ENCODE assay signal across 9 cellular contexts in genomic region chr2:17470855-17471641, GRCh38. TPM values are rescaled to one million over a fixed set of nuclear protein-coding genes. Genes with fewer than 3 reads are reported as not detected.
DNase-seq lines count a peak whose midpoint lies in the region; ATAC-seq and TF ChIP-seq lines count a peak whose summit lies in the region.
"Had no signal": no experiment of that assay in that cellular context is flagged by ENCODE, and none has a peak within 500 bp of the region (broad histone marks: within the 10 kb centered on the region; RNA-seq: fewer than 3 reads in every experiment).

No MANE protein-coding gene starts in this region.

- H2AFZ ChIP-seq in KMS-11 (ENCODE audit: low read depth) = no peak overlapping the region

- TF ChIP-seq CTCF in KMS-11 (conservative IDR thresholded peaks at IDR 0.05; ENCODE audit: low read depth, low read length) = peak; percentile 63; the same call in 1 of the 2 replicates
- peak; percentile 65 for TF ChIP-seq CTCF in liver (IDR thresholded peaks at IDR 0.05; ENCODE audit: low read depth, low read length, missing input control)

- H3K9ac ChIP-seq in KMS-11 (no peak overlapping the region), adipocyte (ENCODE audit: low read length) (no peak overlapping the region), liver (ENCODE audit: low read depth in 1 of 2, low read length in 2 of 2) (no peak overlapping the region)

- no peak overlapping the region for H3K4me2 ChIP-seq in KMS-11

- H3K27me3 ChIP-seq in KMS-11 (ENCODE audit: insufficient read depth, low read depth) (no peaks in the 10 kb centered on the region), adipocyte (replicated peaks; ENCODE audit: control insufficient read depth, insufficient read depth, low read length) (no peaks in the 10 kb centered on the region), liver (ENCODE audit: control insufficient read depth in 4 of 4, insufficient read depth in 4 of 4, low read length in 3 of 4) (no peaks in the 10 kb centered on the region)

- ATAC-seq in HG03571 (IDR thresholded peaks at IDR 0.05; ENCODE audit: unreplicated experiment) = no peak
- no peak for ATAC-seq in HG03139 (IDR thresholded peaks at IDR 0.05; ENCODE audit: unreplicated experiment)

- H3K79me2 ChIP-seq in KMS-11 (ENCODE audit: insufficient read depth, low read depth) = no peaks in the 10 kb centered on the region

- H3K27ac ChIP-seq in KMS-11 (no peak overlapping the region), liver (ENCODE audit: low read depth in 1 of 2, low read length in 2 of 2) (no peak overlapping the region)

- TF ChIP-seq RAD21 in liver (IDR thresholded peaks at IDR 0.05) = peak; percentile 89 to 91

- no peaks in the 10 kb centered on the region for H3K36me3 ChIP-seq in KMS-11 (ENCODE audit: insufficient read depth)
- no peaks in the 10 kb centered on the region for H3K36me3 ChIP-seq in adipocyte (ENCODE audit: control insufficient read depth, insufficient read depth, low read length, severe bottlenecking)
- no peaks in the 10 kb centered on the region for H3K36me3 ChIP-seq in liver (ENCODE audit: control insufficient read depth in 4 of 4, insufficient read depth in 3 of 4, low read depth in 1 of 4, low read length in 3 of 4)

- no peak overlapping the region for H3K4me3 ChIP-seq in KMS-11 (IDR thresholded peaks at IDR 0.05; ENCODE audit: insufficient read depth, low read depth, low read length)
- no peak overlapping the region for H3K4me3 ChIP-seq in adipocyte (ENCODE audit: low read length)
- no peak overlapping the region for H3K4me3 ChIP-seq in liver (ENCODE audit: low read depth in 1 of 3, low read length in 3 of 3)

- H3K9me3 ChIP-seq in adipocyte (ENCODE audit: control insufficient read depth, low read length) (peaks cover 28% of the 10 kb centered on the region), liver (ENCODE audit: control insufficient read depth in 4 of 4, low read length in 3 of 4) (peaks cover 0 to 17% (median 7%) of the 10 kb centered on the region in 4 donors)

- H3K4me1 ChIP-seq in KMS-11 (ENCODE audit: low read depth, poor library complexity, severe bottlenecking) (no peaks in the 10 kb centered on the region), adipocyte (ENCODE audit: control insufficient read depth, insufficient read depth, low read length) (no peaks in the 10 kb centered on the region), liver (ENCODE audit: control insufficient read depth in 4 of 4, insufficient read depth in 4 of 4, low read length in 3 of 4) (no peaks in the 10 kb centered on the region)

- DNase-seq in DMS53 (lab: John Stamatoyannopoulos, UW) = peak; percentile 66
- DNase-seq in adipocyte (ENCODE audit: low read depth) = peak; percentile 51
- no peak for DNase-seq in GM19240 (ENCODE audit: insufficient read length, low spot score)
- DNase-seq in DMS79 (lab: John Stamatoyannopoulos, UW) = no peak
- DNase-seq: kidney had no signal

- no peaks in the 10 kb centered on the region for H4K20me1 ChIP-seq in KMS-11 (ENCODE audit: insufficient read depth)

- 68% methylated on average over 6 of the region's 6 CpGs for WGBS in liver

TF ChIP-seq in liver, 16 proteins besides CTCF, POLR2A, EP300 and RAD21:
- TF ChIP-seq TAF1 (conservative IDR thresholded peaks at IDR 0.05) (no peak), HNF4A (conservative IDR thresholded peaks at IDR 0.05) (no peak), JUND (IDR thresholded peaks at IDR 0.05) (no peak), FOXA2 (IDR thresholded peaks at IDR 0.05) (no peak), MAX (IDR thresholded peaks at IDR 0.05) (no peak), REST (IDR thresholded peaks at IDR 0.05) (no peak), SP1 (IDR thresholded peaks at IDR 0.05) (no peak), YY1 (IDR thresholded peaks at IDR 0.05) (no peak), ATF3 (IDR thresholded peaks at IDR 0.05) (no peak), HNF4G (IDR thresholded peaks at IDR 0.05) (no peak), RXRA (IDR thresholded peaks at IDR 0.05) (no peak), EGR1 (IDR thresholded peaks at IDR 0.05; ENCODE audit: low read depth in 2 of 2) (no peak)
TF ChIP-seq in liver: peak in this region for 0.

RNA-seq across cellular contexts. Expression of gene RAD51AP2, which starts 47.2 kb away (rescaled TPM):
- total RNA-seq in liver = under 1 TPM; 0.14 to 0.25 TPM
- polyA plus RNA-seq in liver = under 1 TPM; 0.02 to 0.08 TPM
- total RNA-seq: kidney had no signal

Comparison
In these comparisons a context has a peak if more than half of its experiments do, and no peak if none do; other contexts are left out.
1. DNase-seq: peak in DMS53 (single experiment) and adipocyte (single experiment); none in GM19240 (single experiment) and DMS79 (single experiment).